8 cellular contexts compared by ENCODE assay signal in genomic region chr19:39996811-39997594, GRCh38. TPM values are rescaled to one million over a fixed set of nuclear protein-coding genes. Genes with fewer than 3 reads are reported as not detected.
DNase-seq lines count a peak whose midpoint lies in the region; ATAC-seq and TF ChIP-seq lines count a peak whose summit lies in the region.

Gene ZNF546, plus strand, starts transcription at chr19:39997060. Its CDS starts 1,267 bp downstream, at chr19:39998327.

- intact Hi-C loops in breast epithelium (cut with DNase I; ENCODE audit: low total_unique reads) = no loop called here

- H3K27me3 ChIP-seq in ACC112 (ENCODE audit: insufficient read depth, low read length) = no peaks in the 10 kb centered on the region
- no peaks in the 10 kb centered on the region for H3K27me3 ChIP-seq in WERI-Rb-1 (ENCODE audit: insufficient read depth, low read depth, severe bottlenecking)
- H3K27me3 ChIP-seq in breast epithelium = no peaks in the 10 kb centered on the region
- H3K27me3 ChIP-seq in iPS-20b (ENCODE audit: insufficient read depth, low read length) = no peaks in the 10 kb centered on the region
- no peaks in the 10 kb centered on the region for H3K27me3 ChIP-seq in skeletal muscle tissue (ENCODE audit: control insufficient read depth in 3 of 3, insufficient read depth in 3 of 3, low read length in 3 of 3)

- no peak for TF ChIP-seq CTCF in WERI-Rb-1 (IDR thresholded peaks at IDR 0.05; ENCODE audit: low read depth, low read length)
- TF ChIP-seq CTCF in breast epithelium (IDR thresholded peaks at IDR 0.05) = no peak

- H3K27ac ChIP-seq in ACC112 (ENCODE audit: low read depth, low read length) = peak within 1 kb of the TSS; percentile 94
- H3K27ac ChIP-seq in WERI-Rb-1 = peak within 1 kb of the TSS; percentile 79
- H3K27ac ChIP-seq in breast epithelium = peak within 1 kb of the TSS; percentile 85 to 94
- H3K27ac ChIP-seq in iPS-20b (ENCODE audit: low read length) = peak within 1 kb of the TSS; percentile 62
- H3K27ac ChIP-seq in skeletal muscle tissue (ENCODE audit: low read depth, low read length) = peak within 1 kb of the TSS; percentile 78

- ATAC-seq in GM18870 (IDR thresholded peaks at IDR 0.05; ENCODE audit: unreplicated experiment) (peak; percentile 61), HG03139 (IDR thresholded peaks at IDR 0.05; ENCODE audit: unreplicated experiment) (peak; percentile 87)

- H3K4me1 ChIP-seq in ACC112 (ENCODE audit: control insufficient read depth, insufficient read depth, low read length, unreplicated experiment) (peaks cover 15% of the 10 kb centered on the region), breast epithelium (peaks cover 0 to 7% of the 10 kb centered on the region in 2 donors), iPS-20b (ENCODE audit: insufficient read depth, low read length) (no peaks in the 10 kb centered on the region), skeletal muscle tissue (ENCODE audit: control insufficient read depth in 3 of 3, insufficient read depth in 3 of 3, low read length in 3 of 3) (peaks cover 9 to 19% (median 16%) of the 10 kb centered on the region in 3 donors)

- H3K4me3 ChIP-seq in ACC112 (ENCODE audit: low read depth, low read length) (peak within 1 kb of the TSS; percentile 87), WERI-Rb-1 (ENCODE audit: low read depth, low read length) (peak within 1 kb of the TSS; percentile 88), breast epithelium (peak within 1 kb of the TSS; percentile 66 to 74 (median 71)), iPS-20b (ENCODE audit: low read length) (peak within 1 kb of the TSS; percentile 97), skeletal muscle tissue (ENCODE audit: low read length in 3 of 3) (peak within 1 kb of the TSS; percentile 81 to 97 (median 92))

- peak within 1 kb of the TSS; percentile 57 for H2AFZ ChIP-seq in ACC112 (ENCODE audit: low read length, unreplicated experiment)

- DNase-seq in NCI-H2196 treated with DMSO at 0.1 percent for 48 hours (lab: John Stamatoyannopoulos, UW; ENCODE audit: unreplicated experiment) = peak; percentile 61
- DNase-seq in WERI-Rb-1 = peak; percentile 87
- peak; percentile 81 to 82 for DNase-seq in breast epithelium (ENCODE audit: low spot score in 2 of 2)

- H3K36me3 ChIP-seq in ACC112 (ENCODE audit: insufficient read depth, low read length) = no peaks in the 10 kb centered on the region
- no peaks in the 10 kb centered on the region for H3K36me3 ChIP-seq in WERI-Rb-1
- H3K36me3 ChIP-seq in breast epithelium = no peaks in the 10 kb centered on the region
- no peaks in the 10 kb centered on the region for H3K36me3 ChIP-seq in iPS-20b (ENCODE audit: insufficient read depth, low read depth, low read length)
- H3K36me3 ChIP-seq in skeletal muscle tissue (ENCODE audit: control insufficient read depth in 3 of 3, insufficient read depth in 3 of 3, low read length in 3 of 3) = peaks cover 0 to 8% (median 2%) of the 10 kb centered on the region in 3 donors

- no peaks in the 10 kb centered on the region for H3K9me3 ChIP-seq in WERI-Rb-1 (ENCODE audit: severe bottlenecking)
- peaks cover 9 to 13% of the 10 kb centered on the region in 2 donors for H3K9me3 ChIP-seq in breast epithelium
- peaks cover 18% of the 10 kb centered on the region for H3K9me3 ChIP-seq in iPS-20b (ENCODE audit: insufficient read depth, low read depth, low read length)
- H3K9me3 ChIP-seq in skeletal muscle tissue (ENCODE audit: control insufficient read depth in 3 of 3, low read length in 3 of 3) = no peaks in the 10 kb centered on the region

- H3K79me2 ChIP-seq in ACC112 (ENCODE audit: control insufficient read depth, insufficient read depth, low read length, unreplicated experiment) = peaks cover 10% of the 10 kb centered on the region

- TF ChIP-seq POLR2A in breast epithelium (IDR thresholded peaks at IDR 0.05) = peak; percentile 85

- peak within 1 kb of the TSS; percentile 87 for H3K9ac ChIP-seq in iPS-20b (ENCODE audit: low read depth, low read length)
- H3K9ac ChIP-seq in skeletal muscle tissue (ENCODE audit: low read depth in 1 of 3, low read length in 3 of 3) = peak within 1 kb of the TSS; percentile 91 to 98 (median 98)

RNA-seq across cellular contexts. Expression of gene ZNF546, which starts in this region (rescaled TPM):
- total RNA-seq in breast epithelium = 1 to 10 TPM; 4.3 to 9.7 (median 8.8) TPM
- 7.3 TPM for total RNA-seq in skeletal muscle tissue

Comparison
In these comparisons a context has a peak if more than half of its experiments do, and no peak if none do; other contexts are left out.
1. Peak in every context shown above with its lines: DNase-seq, ATAC-seq, H3K4me3 ChIP-seq and H3K27ac ChIP-seq.